Comparison of ENCODE assay signal across 8 cellular contexts in genomic region chr17:4143563-4144410, GRCh38. TPM values are rescaled to one million over a fixed set of nuclear protein-coding genes. Genes with fewer than 3 reads are reported as not detected.
DNase-seq lines count a peak whose midpoint lies in the region; ATAC-seq and TF ChIP-seq lines count a peak whose summit lies in the region.

No MANE protein-coding gene starts in this region.

- DNase-seq in D341Med (ENCODE audit: low spot score) (peak; percentile 84), HuH-7 (ENCODE audit: low spot score) (peak; percentile 65), activated T-cell treated with anti-CD3 and anti-CD28 coated beads for 4 hours (peak; percentile 80), epithelial cell of prostate (ENCODE audit: low read depth, low spot score) (peak; percentile 67)
- DNase-seq in stimulated activated CD8-positive, alpha-beta memory T cell treated with anti-CD3 and anti-CD28 coated beads, Interleukin-2, amount 100 ng/mL, for 1 hour (ENCODE audit: low read depth in 2 of 2), result peak; percentile 80 to 81

- no peaks in the 10 kb centered on the region for H3K9me3 ChIP-seq in OCI-LY3 (ENCODE audit: insufficient read depth, low read length)
- H3K9me3 ChIP-seq in mononuclear cell (ENCODE audit: low read depth, low read length), result no peaks in the 10 kb centered on the region

- TF ChIP-seq CTCF in OCI-LY3 (IDR thresholded peaks at IDR 0.05; ENCODE audit: low read depth, low read length), result no peak

- H4K20me1 ChIP-seq in OCI-LY3 (ENCODE audit: insufficient read depth, low read length), result peaks cover 7% of the 10 kb centered on the region; the same call in 1 of the 2 replicates

- H3K79me2 ChIP-seq in OCI-LY3 (ENCODE audit: low read length), result peaks cover 28% of the 10 kb centered on the region

- H3K9ac ChIP-seq in OCI-LY3 (ENCODE audit: low read length), result peak overlapping the region; percentile 92

- H3K4me3 ChIP-seq in OCI-LY3 (ENCODE audit: low read length) (peak overlapping the region; percentile 99), mononuclear cell (ENCODE audit: low read length) (peak overlapping the region; percentile 98)

- H3K27me3 ChIP-seq in OCI-LY3 (ENCODE audit: low read depth, low read length), result no peaks in the 10 kb centered on the region
- no peaks in the 10 kb centered on the region for H3K27me3 ChIP-seq in mononuclear cell (ENCODE audit: insufficient read depth, low read length)

- H2AFZ ChIP-seq in OCI-LY3 (ENCODE audit: low read depth, low read length), result peak overlapping the region; percentile 77

- no peaks in the 10 kb centered on the region for H3K36me3 ChIP-seq in OCI-LY3 (replicated peaks; ENCODE audit: low read depth, low read length)

- H3K27ac ChIP-seq in OCI-LY3 (ENCODE audit: low read length), result peak overlapping the region; percentile 91
- peak overlapping the region; percentile 99 for H3K27ac ChIP-seq in epithelial cell of prostate

- peak overlapping the region; percentile 98 for H3K4me2 ChIP-seq in OCI-LY3 (ENCODE audit: low read length)

- H3K4me1 ChIP-seq in OCI-LY3 (ENCODE audit: low read length) (peaks cover 13% of the 10 kb centered on the region), mononuclear cell (ENCODE audit: insufficient read depth, low read length) (peaks cover 35% of the 10 kb centered on the region)

- ATAC-seq in GM21515 (IDR thresholded peaks at IDR 0.05; ENCODE audit: unreplicated experiment), result peak; percentile 62

RNA-seq across cellular contexts. Expression of gene CYB5D2, which starts 0.8 kb away (rescaled TPM):
- total RNA-seq in mononuclear cell, result 4.5 TPM

RNA-seq across cellular contexts. Expression of gene ZZEF1, which starts 1.0 kb away (rescaled TPM):
- total RNA-seq in mononuclear cell, result 77.1 TPM

Comparison
In these comparisons a context has a peak if more than half of its experiments do, and no peak if none do; other contexts are left out.
1. Peak in every context shown above with its lines: DNase-seq, ATAC-seq, H3K4me3 ChIP-seq and H3K27ac ChIP-seq.